Comparison of ENCODE assay signal across 8 cellular contexts in genomic region chr19:12946092-12946845, GRCh38. TPM values are rescaled to one million over a fixed set of nuclear protein-coding genes. Genes with fewer than 3 reads are reported as not detected.
DNase-seq lines count a peak whose midpoint lies in the region; ATAC-seq and TF ChIP-seq lines count a peak whose summit lies in the region.

No MANE protein-coding gene starts in this region.

- peaks cover 72% of the 10 kb centered on the region for H3K36me3 ChIP-seq in adipocyte (ENCODE audit: control insufficient read depth, insufficient read depth, low read length, severe bottlenecking)
- H3K36me3 ChIP-seq in psoas muscle (ENCODE audit: insufficient read depth in 1 of 2, low read depth in 1 of 2): peaks cover 10 to 76% of the 10 kb centered on the region in 2 donors

- in situ Hi-C loops in Caki2 (cut with HindIII; ENCODE audit: low pct_unique_long_range_greater_than_20kb, low sequenced_read_pairs) (no loop called here), SK-MEL-5 (cut with HindIII; ENCODE audit: low pct_unique_long_range_greater_than_20kb, low sequenced_read_pairs) (no loop called here)

- DNase-seq in Caki2 (ENCODE audit: low read depth) (peak; percentile 53), HL-60 (ENCODE audit: low read depth in 1 of 2, low spot score in 1 of 2) (peak in 1 of 2 experiments; percentile 60), SK-MEL-5 (ENCODE audit: low read depth, low spot score) (peak; percentile 61), adipocyte (ENCODE audit: low read depth) (peak; percentile 95), left ventricle myocardium superior (peak; percentile 84), psoas muscle (peak; percentile 79 to 93), globus pallidus (ENCODE audit: low spot score) (no peak)

- H3K4me1 ChIP-seq in adipocyte (ENCODE audit: control insufficient read depth, insufficient read depth, low read length): peaks cover 31% of the 10 kb centered on the region
- H3K4me1 ChIP-seq in psoas muscle: peaks cover 42% of the 10 kb centered on the region

- ATAC-seq in GM19463 (IDR thresholded peaks at IDR 0.05; ENCODE audit: unreplicated experiment) (peak; percentile 40), left ventricle myocardium superior (peak; percentile 81), psoas muscle (peak; percentile 84 to 90 (median 88))

- H3K4me3 ChIP-seq in HL-60 (replicated peaks; ENCODE audit: insufficient read depth, low read length) (peak overlapping the region; percentile 81), adipocyte (ENCODE audit: low read length) (peak overlapping the region; percentile 88), psoas muscle (peak overlapping the region; percentile 90)

- H3K27me3 ChIP-seq in HL-60 (ENCODE audit: insufficient read depth, poor library complexity, severe bottlenecking): no peaks in the 10 kb centered on the region
- no peaks in the 10 kb centered on the region for H3K27me3 ChIP-seq in adipocyte (replicated peaks; ENCODE audit: control insufficient read depth, insufficient read depth, low read length)
- no peaks in the 10 kb centered on the region for H3K27me3 ChIP-seq in psoas muscle (ENCODE audit: insufficient read depth in 3 of 3, low read length in 2 of 3)

- peak overlapping the region; percentile 93 for H3K9ac ChIP-seq in adipocyte (ENCODE audit: low read length)

- no peak for TF ChIP-seq CTCF in HL-60 (IDR thresholded peaks at IDR 0.05; ENCODE audit: insufficient read depth, low read length)
- TF ChIP-seq CTCF in psoas muscle (IDR thresholded peaks at IDR 0.05): no peak

- 2% methylated on average over 39 to 41 of the region's 41 CpGs for WGBS in psoas muscle, 3 donors

- intact Hi-C loops in left ventricle myocardium superior (cut with micrococcal nuclease) (no loop called here), psoas muscle (cut with DNase I) (no loop called here)

- H3K9me3 ChIP-seq in adipocyte (ENCODE audit: control insufficient read depth, low read length): no peaks in the 10 kb centered on the region
- no peaks in the 10 kb centered on the region for H3K9me3 ChIP-seq in psoas muscle

- H3K27ac ChIP-seq in HL-60 (replicated peaks) (peak overlapping the region; percentile 75), psoas muscle (peak overlapping the region; percentile 98)

RNA-seq across cellular contexts. Expression of gene RAD23A, which starts 0.6 kb away (rescaled TPM):
- 211 and 217 TPM in 2 replicates for total RNA-seq in Caki2 (2014; rRNA removed; shearing (Covaris generic); ENCODE audit: low replicate concordance)
- total RNA-seq in SK-MEL-5 (2014; rRNA removed; shearing (Covaris generic)): 126 and 134 TPM in 2 replicates
- polyA plus RNA-seq in SK-MEL-5 (2015; cell fraction: cytosol; rRNA removed): 119 and 124 TPM in 2 replicates
- 147 and 172 TPM in 2 replicates for polyA plus RNA-seq in SK-MEL-5 (2015; cell fraction: nucleus; rRNA removed)
- 188 TPM for total RNA-seq in left ventricle myocardium superior
- 100 to 1,000 TPM; 424 to 704 (median 500) TPM for total RNA-seq in psoas muscle
- 100 to 1,000 TPM; 403 to 801 (median 728) TPM for polyA plus RNA-seq in psoas muscle

RNA-seq across cellular contexts. Expression of gene CALR, which starts 7.9 kb away (rescaled TPM):
- total RNA-seq in Caki2 (2014; rRNA removed; shearing (Covaris generic); ENCODE audit: low replicate concordance): 846 and 992 TPM in 2 replicates
- total RNA-seq in SK-MEL-5 (2014; rRNA removed; shearing (Covaris generic)): 1,274 and 1,279 TPM in 2 replicates
- polyA plus RNA-seq in SK-MEL-5 (2015; cell fraction: cytosol; rRNA removed): 1,243 and 1,370 TPM in 2 replicates
- 291 and 307 TPM in 2 replicates for polyA plus RNA-seq in SK-MEL-5 (2015; cell fraction: nucleus; rRNA removed)
- total RNA-seq in left ventricle myocardium superior (422 TPM), psoas muscle (100 to 1,000 TPM; 124 to 219 (median 175) TPM)
- 100 to 1,000 TPM; 134 to 273 (median 146) TPM for polyA plus RNA-seq in psoas muscle

RNA-seq across cellular contexts. Expression of gene GADD45GIP1, which starts 10.8 kb away (rescaled TPM):
- 102 and 117 TPM in 2 replicates for total RNA-seq in Caki2 (2014; rRNA removed; shearing (Covaris generic); ENCODE audit: low replicate concordance)
- 39.6 and 45.7 TPM in 2 replicates for total RNA-seq in SK-MEL-5 (2014; rRNA removed; shearing (Covaris generic))
- polyA plus RNA-seq in SK-MEL-5 (2015; cell fraction: cytosol; rRNA removed): 39.6 and 51.8 TPM in 2 replicates
- polyA plus RNA-seq in SK-MEL-5 (2015; cell fraction: nucleus; rRNA removed): 3.5 and 7.5 TPM in 2 replicates
- total RNA-seq in left ventricle myocardium superior: 28.7 TPM
- total RNA-seq in psoas muscle: 10 to 100 TPM; 22.4 to 35.6 (median 29.3) TPM
- 100 to 1,000 TPM in 1 of 3 donors, 10 to 100 TPM in 2; 50.6 to 119 (median 62.5) TPM for polyA plus RNA-seq in psoas muscle

RNA-seq across cellular contexts. Expression of gene FARSA, which starts 12.8 kb away (rescaled TPM):
- total RNA-seq in Caki2 (2014; rRNA removed; shearing (Covaris generic); ENCODE audit: low replicate concordance): 100 and 120 TPM in 2 replicates
- total RNA-seq in SK-MEL-5 (2014; rRNA removed; shearing (Covaris generic)): 42.1 and 44.7 TPM in 2 replicates
- polyA plus RNA-seq in SK-MEL-5 (2015; cell fraction: cytosol; rRNA removed): 96.4 and 103 TPM in 2 replicates
- 56.2 and 57.3 TPM in 2 replicates for polyA plus RNA-seq in SK-MEL-5 (2015; cell fraction: nucleus; rRNA removed)
- total RNA-seq in left ventricle myocardium superior (38.5 TPM), psoas muscle (10 to 100 TPM; 45.9 to 65.1 (median 59.1) TPM)
- 100 to 1,000 TPM in 1 of 3 donors, 10 to 100 TPM in 2; 61.6 to 161 (median 93.3) TPM for polyA plus RNA-seq in psoas muscle

RNA-seq across cellular contexts. Expression of gene DAND5, which starts 23.1 kb away (rescaled TPM):
- not detected in 2 replicates for total RNA-seq in Caki2 (2014; rRNA removed; shearing (Covaris generic); ENCODE audit: low replicate concordance)
- total RNA-seq in SK-MEL-5 (2014; rRNA removed; shearing (Covaris generic)): not detected in 2 replicates
- not detected in 2 replicates for polyA plus RNA-seq in SK-MEL-5 (2015; cell fraction: cytosol; rRNA removed)
- not detected in 2 replicates for polyA plus RNA-seq in SK-MEL-5 (2015; cell fraction: nucleus; rRNA removed)
- total RNA-seq in left ventricle myocardium superior (11.2 TPM), psoas muscle (under 1 TPM in 1 of 4 donors, not detected in 3; 0.26 TPM)
- not detected for polyA plus RNA-seq in psoas muscle
